Comparison of ENCODE assay signal across 21 cellular contexts in genomic region chr18:75035944-75036343, GRCh38.
A peak's percentile ranks its signal among the peaks of the same experiment; 100 is the strongest.
DNase-seq lines count a peak whose midpoint lies in the region; ATAC-seq, FAIRE-seq and TF ChIP-seq lines count a peak whose summit lies in the region.
"Had no signal": no experiment of that assay in that cellular context is flagged by ENCODE, and none has a peak within 500 bp of the region (broad histone marks: within the 10 kb centered on the region; RNA-seq: fewer than 3 reads in every experiment).

No MANE protein-coding gene starts in this region.

- H3K4me1 Mint-ChIP-seq in activated naive CD4-positive, alpha-beta T cell treated with anti-CD3 and anti-CD28 coated beads for 36 hours (ENCODE audit: low read depth): peaks cover 5% of the 10 kb centered on the region
- peaks cover 16% of the 10 kb centered on the region for H3K4me1 Mint-ChIP-seq in type B pancreatic cell (ENCODE audit: unreplicated experiment)
- H3K4me1 Mint-ChIP-seq: IgD-negative memory B cell had no signal

- FAIRE-seq in RCC 7860 (lab: Jason Lieb, UNC): no peak
- FAIRE-seq: A549, H54 had no signal

- H3K36me3 Mint-ChIP-seq in activated naive CD4-positive, alpha-beta T cell treated with anti-CD3 and anti-CD28 coated beads for 36 hours (ENCODE audit: low read depth): no peaks in the 10 kb centered on the region
- no peaks in the 10 kb centered on the region for H3K36me3 Mint-ChIP-seq in type B pancreatic cell

- H3K4me3 Mint-ChIP-seq in activated naive CD4-positive, alpha-beta T cell treated with anti-CD3 and anti-CD28 coated beads for 36 hours: no peak overlapping the region
- no peak overlapping the region for H3K4me3 Mint-ChIP-seq in type B pancreatic cell
- H3K4me3 Mint-ChIP-seq: CD4-positive, alpha-beta memory T cell; IgD-negative memory B cell had no signal

- intact Hi-C loops in activated naive CD4-positive, alpha-beta T cell treated with anti-CD3 and anti-CD28 coated beads for 36 hours (cut with micrococcal nuclease): loop anchor here (1.0 kb wide), 2 partner anchors 35 to 46 kb away; no protein-coding TSS in a partner anchor

- no peak for DNase-seq in activated naive CD4-positive, alpha-beta T cell treated with anti-CD3 and anti-CD28 coated beads for 36 hours
- no peak for DNase-seq in activated naive CD4-positive, alpha-beta T cell (lab: John Stamatoyannopoulos, UW)
- DNase-seq in type B pancreatic cell (ENCODE audit: extremely low spot score, unreplicated experiment) (no peak), RCC 7860 (ENCODE audit: low spot score) (no peak)
- DNase-seq: AML-193; CD4-positive, alpha-beta memory T cell; COR-L47; DMS53; NCI-H1048; NCI-H1417; NCI-H1694; NCI-H2029 treated with DMSO at 0.1 percent for 48 hours; NCI-H526 treated with DMSO at 0.1 percent for 48 hours; SHP77 treated with DMSO at 0.1 percent for 48 hours had no signal

- peak overlapping the region; percentile 59 for H3K27ac Mint-ChIP-seq in activated naive CD4-positive, alpha-beta T cell treated with anti-CD3 and anti-CD28 coated beads for 36 hours
- peak overlapping the region; percentile 24 for H3K27ac Mint-ChIP-seq in type B pancreatic cell
- H3K27ac Mint-ChIP-seq: CD4-positive, alpha-beta memory T cell; IgD-negative memory B cell had no signal

- CTCF ChIA-PET in activated naive CD4-positive, alpha-beta T cell treated with anti-CD3 and anti-CD28 coated beads for 36 hours (lab: Charles Lee): interaction anchor here (0.6 kb wide), 1 partner anchor 14 kb away, joined by 3 read pairs; no protein-coding TSS in a partner anchor

- peak; percentile 56 for ATAC-seq in GM21529 (IDR thresholded peaks at IDR 0.05; ENCODE audit: unreplicated experiment)
- ATAC-seq in HG03095 (IDR thresholded peaks at IDR 0.05; ENCODE audit: unreplicated experiment): peak; percentile 76
- ATAC-seq in HG03342 (IDR thresholded peaks at IDR 0.05; ENCODE audit: unreplicated experiment): no peak
- ATAC-seq: A549, Panc1 had no signal

- H3K27me3 Mint-ChIP-seq in activated naive CD4-positive, alpha-beta T cell treated with anti-CD3 and anti-CD28 coated beads for 36 hours (ENCODE audit: low read depth): no peaks in the 10 kb centered on the region
- peaks cover 3% of the 10 kb centered on the region for H3K27me3 Mint-ChIP-seq in type B pancreatic cell
- H3K27me3 Mint-ChIP-seq: CD4-positive, alpha-beta memory T cell; IgD-negative memory B cell had no signal

- H3K9me3 Mint-ChIP-seq in activated naive CD4-positive, alpha-beta T cell treated with anti-CD3 and anti-CD28 coated beads for 36 hours: no peaks in the 10 kb centered on the region
- no peaks in the 10 kb centered on the region for H3K9me3 Mint-ChIP-seq in type B pancreatic cell
- H3K9me3 Mint-ChIP-seq: CD4-positive, alpha-beta memory T cell; IgD-negative memory B cell had no signal

- no peak for TF ChIP-seq CTCF in type B pancreatic cell (conservative IDR thresholded peaks at IDR 0.05)
